8 cellular contexts compared by ENCODE assay signal in genomic region chr2:110016381-110017092, GRCh38.
DNase-seq lines count a peak whose midpoint lies in the region; ATAC-seq, FAIRE-seq and TF ChIP-seq lines count a peak whose summit lies in the region.
"Not testable (repeated sequence)": the region's sequence is repeated elsewhere in the genome, so short reads cannot be mapped to it uniquely, and the experiment has no call there.

No MANE protein-coding gene starts in this region.

- H2BK5ac ChIP-seq in IMR-90 (ENCODE audit: low read depth, low read length, poor library complexity, severe bottlenecking), result not testable (repeated sequence)

- not testable (repeated sequence) for H3K36me3 Mint-ChIP-seq in astrocyte (ENCODE audit: low read depth, unreplicated experiment)

- not testable (repeated sequence) for H3K9me1 ChIP-seq in IMR-90 (ENCODE audit: insufficient read depth, low read length)

- POLR2A ChIA-PET in A549 (lab: Yijun Ruan, JAX); IMR-90 (lab: Charles Lee; ENCODE audit: unreplicated experiment): not testable (repeated sequence)

- not testable (repeated sequence) for BruUV-seq in IMR-90 (replicated peaks; lab: Mats Ljungman, UMichigan)

- H2BK20ac ChIP-seq in IMR-90 (ENCODE audit: low read depth, low read length), result not testable (repeated sequence)

- not testable (repeated sequence) for H3K27ac Mint-ChIP-seq in astrocyte (ENCODE audit: unreplicated experiment)

- not testable (repeated sequence) for TF ChIP-seq POLR2A in A549 (IDR thresholded peaks at IDR 0.05; ENCODE audit: low read length); IMR-90 (IDR thresholded peaks at IDR 0.05; ENCODE audit: low read depth, low read length)

- not testable (repeated sequence) for H3K9me3 ChIP-seq in A549; IMR-90 (ENCODE audit: control insufficient read depth, insufficient read depth, low read length); astrocyte (ENCODE audit: insufficient read depth, low read depth, low read length); left lung; mucosa of descending colon

- H3K56ac ChIP-seq in IMR-90 (ENCODE audit: extremely low read depth, insufficient read depth, low read length), result not testable (repeated sequence)

- not testable (repeated sequence) for H3K27me3 Mint-ChIP-seq in astrocyte (ENCODE audit: low read depth, unreplicated experiment)

- ATAC-seq in A549 (peak; percentile 90 to 91), IMR-90 (ENCODE audit: low read depth) (peak; percentile 90), esophagus mucosa (peak; percentile 87), left lung (peak; percentile 97), mucosa of descending colon (peak; percentile 94)

- no CpG with 5 or more reads among the region's 5 CpGs for WGBS in A549 (ENCODE audit: missing lambda C conversion rate)
- no CpG with 5 or more reads among the region's 5 CpGs for WGBS in IMR-90 (ENCODE audit: extremely low coverage in 2 of 2, insufficient read length in 1 of 2), 2 experiments

- not testable (repeated sequence) for H3K79me1 ChIP-seq in IMR-90 (ENCODE audit: low read depth in 1 of 2, low read length in 2 of 2)

- H3K4me1 Mint-ChIP-seq in astrocyte (ENCODE audit: low read depth, unreplicated experiment), result not testable (repeated sequence)

- TF ChIP-seq EP300 in A549 (IDR thresholded peaks at IDR 0.05), result not testable (repeated sequence)

- not testable (repeated sequence) for H2BK120ac ChIP-seq in IMR-90 (ENCODE audit: low read depth, low read length)

- not testable (repeated sequence) for H3K4me3 ChIP-seq in A549; IMR-90 (ENCODE audit: insufficient read depth, low read depth, low read length); astrocyte (ENCODE audit: insufficient read depth, low read depth, low read length); left lung; mucosa of descending colon

- not testable (repeated sequence) for FAIRE-seq in A549 (lab: Jason Lieb, UNC)
- FAIRE-seq in RCC 7860 (lab: Jason Lieb, UNC) (peak; percentile 84), astrocyte (lab: Jason Lieb, UNC) (peak; percentile 13), urothelium cell line (lab: Jason Lieb, UNC) (peak; percentile 81)

- H4K5ac ChIP-seq in IMR-90 (ENCODE audit: low read depth, low read length), result not testable (repeated sequence)

- H3K9me3 Mint-ChIP-seq in astrocyte (ENCODE audit: unreplicated experiment), result not testable (repeated sequence)

- not testable (repeated sequence) for H3K4ac ChIP-seq in IMR-90 (ENCODE audit: low read depth, low read length)

- H3K4me3 Mint-ChIP-seq in astrocyte (ENCODE audit: unreplicated experiment), result not testable (repeated sequence)

- H4K91ac ChIP-seq in IMR-90 (ENCODE audit: insufficient read depth, low read depth, low read length), result not testable (repeated sequence)

- H3K4me1 ChIP-seq in A549; IMR-90 (ENCODE audit: control insufficient read depth, insufficient read depth, low read length); astrocyte (ENCODE audit: insufficient read depth, low read length); left lung; mucosa of descending colon (ENCODE audit: low read depth): not testable (repeated sequence)

- not testable (repeated sequence) for H3K79me2 ChIP-seq in astrocyte (ENCODE audit: insufficient read depth, low read length)

- intact Hi-C loops in IMR-90 (cut with micrococcal nuclease); left lung (cut with DNase I); mucosa of descending colon (cut with DNase I, micrococcal nuclease): not testable (repeated sequence)

- H3K9ac ChIP-seq in IMR-90 (ENCODE audit: low read depth, low read length); astrocyte (ENCODE audit: low read length): not testable (repeated sequence)

- H3K27me3 ChIP-seq in IMR-90 (ENCODE audit: control insufficient read depth, insufficient read depth, low read length); astrocyte (ENCODE audit: insufficient read depth, low read length); left lung: not testable (repeated sequence)

- not testable (repeated sequence) for H4K8ac ChIP-seq in IMR-90 (ENCODE audit: low read depth in 2 of 2, low read length in 2 of 2)

- not testable (repeated sequence) for H2BK15ac ChIP-seq in IMR-90 (ENCODE audit: low read depth, low read length)

- H3K23ac ChIP-seq in IMR-90 (ENCODE audit: low read depth, low read length), result not testable (repeated sequence)

- H4K20me1 ChIP-seq in IMR-90 (ENCODE audit: insufficient read depth, low read length); astrocyte (ENCODE audit: insufficient read depth, low read length): not testable (repeated sequence)

- not testable (repeated sequence) for H2AK9ac ChIP-seq in IMR-90 (replicated peaks; ENCODE audit: low read depth, low read length, poor library complexity)

- not testable (repeated sequence) for H3K36me3 ChIP-seq in IMR-90 (ENCODE audit: control insufficient read depth, insufficient read depth, low read length); astrocyte (ENCODE audit: insufficient read depth, low read length); left lung; mucosa of descending colon (ENCODE audit: low read depth)

- dilution Hi-C loops in IMR-90 (cut with HindIII; ENCODE audit: low sequenced_read_pairs, unreplicated experiment), result not testable (repeated sequence)

- not testable (repeated sequence) for H3K14ac ChIP-seq in IMR-90 (replicated peaks; ENCODE audit: low read depth, low read length)

- CTCF ChIA-PET in A549 (lab: Yijun Ruan, JAX); IMR-90 (lab: Yijun Ruan, JAX): not testable (repeated sequence)

- H3K27ac ChIP-seq in A549; IMR-90 (ENCODE audit: insufficient read depth, low read length); astrocyte (ENCODE audit: low read depth, low read length); left lung: not testable (repeated sequence)

- H2AFZ ChIP-seq in IMR-90 (replicated peaks; ENCODE audit: low read length, poor library complexity); astrocyte (ENCODE audit: low read depth, low read length): not testable (repeated sequence)

- not testable (repeated sequence) for TF ChIP-seq CTCF in A549 (IDR thresholded peaks at IDR 0.05); IMR-90 (conservative IDR thresholded peaks at IDR 0.05; ENCODE audit: low read depth, low read length); astrocyte (IDR thresholded peaks at IDR 0.05; ENCODE audit: insufficient read depth, low read depth, low read length); left lung (IDR thresholded peaks at IDR 0.05); mucosa of descending colon (IDR thresholded peaks at IDR 0.05)

- not testable (repeated sequence) for DNase-seq in A549 (ENCODE audit: low read depth in 1 of 2, low spot score in 1 of 2); IMR-90; RCC 7860 (ENCODE audit: low spot score); astrocyte (ENCODE audit: low read depth); left lung; mucosa of descending colon; urothelium cell line (ENCODE audit: low spot score)

- in situ Hi-C loops in IMR-90 (cut with MboI; ENCODE audit: low sequenced_read_pairs), result not testable (repeated sequence)

- TF ChIP-seq RAD21 in A549 (conservative IDR thresholded peaks at IDR 0.05 in 1 of 2, IDR thresholded peaks at IDR 0.05 in 1 of 2); IMR-90 (IDR thresholded peaks at IDR 0.05; ENCODE audit: low read length): not testable (repeated sequence)

- not testable (repeated sequence) for H3K18ac ChIP-seq in IMR-90 (ENCODE audit: low read depth, low read length)

- H2AK5ac ChIP-seq in IMR-90 (ENCODE audit: low read depth, low read length), result not testable (repeated sequence)

- not testable (repeated sequence) for H3K4me2 ChIP-seq in A549; IMR-90 (ENCODE audit: low read depth, low read length); astrocyte (ENCODE audit: low read length)
